In genomic region chr14:101071493-101071891, GRCh38 we compare ENCODE assay signal across 19 cellular contexts.
DNase-seq lines count a peak whose midpoint lies in the region; ATAC-seq and TF ChIP-seq lines count a peak whose summit lies in the region.
"Had no signal": no experiment of that assay in that cellular context is flagged by ENCODE, and none has a peak within 500 bp of the region (broad histone marks: within the 10 kb centered on the region; RNA-seq: fewer than 3 reads in every experiment).

No MANE protein-coding gene starts in this region.

- H3K4me3 ChIP-seq in Panc1 (ENCODE audit: low read depth in 2 of 2, low read length in 2 of 2) (no peak overlapping the region), esophagus muscularis mucosa (no peak overlapping the region), sigmoid colon (no peak overlapping the region)
- H3K4me3 ChIP-seq: ascending aorta, SK-N-MC, suprapubic skin had no signal

- H3K27me3 ChIP-seq in Panc1 (ENCODE audit: control insufficient read depth, insufficient read depth, low read length) (no peaks in the 10 kb centered on the region), esophagus muscularis mucosa (peaks cover 0 to 44% (median 3%) of the 10 kb centered on the region in 4 donors), sigmoid colon (peaks cover 0 to 12% (median 3%) of the 10 kb centered on the region in 3 donors), foreskin keratinocyte (peaks cover 16% of the 10 kb centered on the region)

- CTCF ChIA-PET in Panc1 (lab: Charles Lee) = no interaction called here
- CTCF ChIA-PET in MCF 10A (lab: Yijun Ruan, JAX) = no interaction called here

- H3K36me3 ChIP-seq in Panc1 (ENCODE audit: control insufficient read depth, insufficient read depth, low read length) (no peaks in the 10 kb centered on the region), esophagus muscularis mucosa (no peaks in the 10 kb centered on the region), sigmoid colon (no peaks in the 10 kb centered on the region)
- H3K36me3 ChIP-seq: ascending aorta, suprapubic skin had no signal

- H3K4me1 ChIP-seq in Panc1 (ENCODE audit: control insufficient read depth, insufficient read depth, low read length) = peaks cover 35% of the 10 kb centered on the region
- no peaks in the 10 kb centered on the region for H3K4me1 ChIP-seq in esophagus muscularis mucosa
- peaks cover 0 to 9% (median 8%) of the 10 kb centered on the region in 4 donors for H3K4me1 ChIP-seq in sigmoid colon
- no peaks in the 10 kb centered on the region for H3K4me1 ChIP-seq in foreskin keratinocyte
- H3K4me1 ChIP-seq: ascending aorta had no signal

- no peaks in the 10 kb centered on the region for H3K36me3 Mint-ChIP-seq in MCF 10A (ENCODE audit: insufficient read depth, unreplicated experiment)
- H3K36me3 Mint-ChIP-seq: naive B cell had no signal

- DNase-seq in G401 (ENCODE audit: low spot score) (peak; percentile 86), Panc1 (ENCODE audit: low read depth, low spot score) (no peak), esophagus muscularis mucosa (ENCODE audit: extremely low spot score) (peak; percentile 89), sigmoid colon (peak; percentile 55), foreskin keratinocyte (no peak), MCF 10A (ENCODE audit: unreplicated experiment) (no peak), EL (no peak)
- DNase-seq: activated CD4-positive, alpha-beta T cell treated with anti-CD3 and anti-CD28 coated beads, Interleukin-2, amount 50 U/mL, for 48 hours; hypothalamus; KBM-7; naive B cell; NCI-H1417 treated with DMSO at 0.1 percent for 48 hours; NCI-H345 had no signal

- TF ChIP-seq EP300 in esophagus muscularis mucosa (IDR thresholded peaks at IDR 0.05) = no peak
- TF ChIP-seq EP300 in sigmoid colon (IDR thresholded peaks at IDR 0.05) = no peak

- no peaks in the 10 kb centered on the region for H3K9me3 ChIP-seq in Panc1 (ENCODE audit: control insufficient read depth, insufficient read depth, low read depth, low read length)
- no peaks in the 10 kb centered on the region for H3K9me3 ChIP-seq in esophagus muscularis mucosa
- H3K9me3 ChIP-seq in sigmoid colon = no peaks in the 10 kb centered on the region
- H3K9me3 ChIP-seq: ascending aorta, suprapubic skin had no signal

- no peaks in the 10 kb centered on the region for H3K27me3 Mint-ChIP-seq in MCF 10A (ENCODE audit: insufficient read depth, unreplicated experiment)

- no peaks in the 10 kb centered on the region for H3K9me3 Mint-ChIP-seq in MCF 10A (ENCODE audit: unreplicated experiment)

- ATAC-seq in Panc1 = no peak
- no peak for ATAC-seq in HG02870 (IDR thresholded peaks at IDR 0.05; ENCODE audit: unreplicated experiment)
- no peak for ATAC-seq in foreskin keratinocyte
- ATAC-seq: left colon had no signal

- peaks cover 11% of the 10 kb centered on the region for H3K4me1 Mint-ChIP-seq in MCF 10A (ENCODE audit: insufficient read depth, unreplicated experiment)

- intact Hi-C loops in Panc1 (cut with micrococcal nuclease; ENCODE audit: unreplicated experiment) = loop anchor here (10.0 kb wide), 1 partner anchor 163 kb away; no protein-coding TSS in a partner anchor
- intact Hi-C loops in esophagus muscularis mucosa (cut with DNase I) = no loop called here
- intact Hi-C loops in sigmoid colon (cut with DNase I) = no loop called here
- intact Hi-C loops in MCF 10A (cut with micrococcal nuclease) = loop anchor here (5.0 kb wide), 1 partner anchor 169 kb away; the partner anchor contains the start of gene RTL1

- H3K27ac ChIP-seq in Panc1 (ENCODE audit: low read length) (peak overlapping the region; percentile 86), esophagus muscularis mucosa (replicated peaks in 1 of 4) (no peak overlapping the region), sigmoid colon (no peak overlapping the region), foreskin keratinocyte (no peak overlapping the region)
- H3K27ac ChIP-seq: ascending aorta, C4-2B, SK-N-MC, suprapubic skin had no signal

- TF ChIP-seq CTCF in Panc1 (IDR thresholded peaks at IDR 0.05) (no peak), esophagus muscularis mucosa (IDR thresholded peaks at IDR 0.05) (no peak), sigmoid colon (IDR thresholded peaks at IDR 0.05) (no peak), foreskin keratinocyte (conservative IDR thresholded peaks at IDR 0.05) (no peak), MCF 10A (IDR thresholded peaks at IDR 0.05; ENCODE audit: unreplicated experiment) (no peak)

- H3K4me3 Mint-ChIP-seq in MCF 10A (ENCODE audit: unreplicated experiment) = no peak overlapping the region

- H3K27ac Mint-ChIP-seq in MCF 10A (ENCODE audit: low read depth, unreplicated experiment) = no peak overlapping the region

- BruUV-seq in Panc1 (replicated peaks; lab: Mats Ljungman, UMichigan) = no TSS peak
- BruUV-seq in MCF 10A (replicated peaks; lab: Mats Ljungman, UMichigan) = no TSS peak

- in situ Hi-C loops in G401 (cut with HindIII; ENCODE audit: low sequenced_read_pairs) (no loop called here), Panc1 (cut with HindIII; ENCODE audit: low pct_unique_long_range_greater_than_20kb, low sequenced_read_pairs) (no loop called here)

- TF ChIP-seq POLR2A in esophagus muscularis mucosa (IDR thresholded peaks at IDR 0.05; ENCODE audit: low read depth) (no peak), sigmoid colon (IDR thresholded peaks at IDR 0.05) (no peak)

- WGBS in esophagus muscularis mucosa = 61% methylated on average over 12 of the region's 12 CpGs
- 65 to 78% methylated on average over 12 of the region's 12 CpGs for WGBS in sigmoid colon, 2 donors

- POLR2A ChIA-PET in Panc1 (lab: Charles Lee) (no interaction called here), MCF 10A (lab: Yijun Ruan, JAX) (no interaction called here)

Comparison
In these comparisons a context has a peak if more than half of its experiments do, and no peak if none do; other contexts are left out.
1. DNase-seq: peak in G401 (single experiment), esophagus muscularis mucosa (single experiment) and sigmoid colon (single experiment); none in Panc1 (single experiment), foreskin keratinocyte (0 of 2), MCF 10A (single experiment) and EL (single experiment).
2. intact Hi-C loops: an anchor here in Panc1 (10.0 kb wide) and MCF 10A (5.0 kb wide); none called in esophagus muscularis mucosa and sigmoid colon.